1 cellular context compared by ENCODE assay signal in genomic region chr2:98583866-98584618, GRCh38.
TF ChIP-seq lines count a peak whose summit lies in the region.

No MANE protein-coding gene starts in this region.

TF ChIP-seq in HepG2, 621 proteins besides CTCF, POLR2A, EP300 and RAD21 (continued from another document and continues in another):
- TF ChIP-seq ZNF550 (CRISPR knock-in tag; IDR thresholded peaks at IDR 0.05; ENCODE audit: borderline replicate concordance) (no peak), ZNF687 (CRISPR knock-in tag; IDR thresholded peaks at IDR 0.05) (peak; percentile 98), TRIM24 (CRISPR knock-in tag; IDR thresholded peaks at IDR 0.05) (no peak), KDM3A (CRISPR knock-in tag; IDR thresholded peaks at IDR 0.05; ENCODE audit: low read depth) (no peak), ZNF318 (CRISPR knock-in tag; IDR thresholded peaks at IDR 0.05) (no peak), CBX5 (CRISPR knock-in tag; IDR thresholded peaks at IDR 0.05; ENCODE audit: borderline replicate concordance) (peak; percentile 77), ZNF256 (CRISPR knock-in tag; conservative IDR thresholded peaks at IDR 0.05) (no peak), PLRG1 (conservative IDR thresholded peaks at IDR 0.05) (no peak), MTERF4 (CRISPR knock-in tag; IDR thresholded peaks at IDR 0.05) (0 out of 2 replicates have a peak, but pooled peaks have one; percentile 80), ZNF335 (CRISPR knock-in tag; IDR thresholded peaks at IDR 0.05) (no peak), SOX6 (IDR thresholded peaks at IDR 0.05) (no peak), SOX6 (CRISPR knock-in tag; IDR thresholded peaks at IDR 0.05) (peak; percentile 91), REST (IDR thresholded peaks at IDR 0.05; ENCODE audit: borderline replicate concordance in 1 of 2, low read depth in 1 of 2, low read length in 2 of 2) (no peak; a peak in 1 of 4 replicates), POGZ (CRISPR knock-in tag; IDR thresholded peaks at IDR 0.05) (peak; percentile 89), GLI4 (CRISPR knock-in tag; IDR thresholded peaks at IDR 0.05; ENCODE audit: borderline replicate concordance) (0 out of 2 replicates have a peak, but pooled peaks have one; percentile 27), DBP (CRISPR knock-in tag; IDR thresholded peaks at IDR 0.05; ENCODE audit: not compliant biosample characterization) (no peak), ZSCAN29 (CRISPR knock-in tag; conservative IDR thresholded peaks at IDR 0.05) (peak; percentile 69; the same call in 1 of the 2 replicates), PCBP2 (optimal IDR thresholded peaks at IDR 0.05; ENCODE audit: low read depth, low read length, poor library complexity, severe bottlenecking) (no peak), TBP (CRISPR knock-in tag; IDR thresholded peaks at IDR 0.05) (no peak), ZNF275 (CRISPR knock-in tag; IDR thresholded peaks at IDR 0.05; ENCODE audit: borderline replicate concordance) (no peak), ZNF549 (CRISPR knock-in tag; IDR thresholded peaks at IDR 0.05) (peak; percentile 88; the same call in 1 of the 2 replicates), TCF12 (IDR thresholded peaks at IDR 0.05) (no peak), TCF12 (CRISPR knock-in tag; IDR thresholded peaks at IDR 0.05) (no peak), PHF20 (CRISPR knock-in tag; IDR thresholded peaks at IDR 0.05) (0 out of 2 replicates have a peak, but pooled peaks have one; percentile 53), PLSCR1 (CRISPR knock-in tag; IDR thresholded peaks at IDR 0.05; ENCODE audit: borderline replicate concordance) (no peak), POLR2AphosphoS2 (IDR thresholded peaks at IDR 0.05; ENCODE audit: low read depth, low read length) (no peak), ZNF101 (CRISPR knock-in tag; IDR thresholded peaks at IDR 0.05; ENCODE audit: borderline replicate concordance, low read depth) (no peak), NCOA1 (CRISPR knock-in tag; IDR thresholded peaks at IDR 0.05) (no peak), DZIP1 (CRISPR knock-in tag; IDR thresholded peaks at IDR 0.05) (0 out of 2 replicates have a peak, but pooled peaks have one; percentile 39), HIVEP1 (CRISPR knock-in tag; IDR thresholded peaks at IDR 0.05) (no peak; the same call in 1 of the 2 replicates), RBM22 (optimal IDR thresholded peaks at IDR 0.05; ENCODE audit: low read length) (no peak), HDAC1 (CRISPR knock-in tag; IDR thresholded peaks at IDR 0.05) (peak; percentile 39; the same call in 1 of the 2 replicates), HNRNPH1 (optimal IDR thresholded peaks at IDR 0.05; ENCODE audit: low read depth, low read length) (no peak), ZNF572 (CRISPR knock-in tag; IDR thresholded peaks at IDR 0.05) (no peak; the same call in 1 of the 2 replicates)
